1 cellular context compared by ENCODE assay signal in genomic region chr11:93922830-93923229, GRCh38.
TF ChIP-seq lines count a peak whose summit lies in the region.

No MANE protein-coding gene starts in this region.

TF ChIP-seq in HepG2, 621 proteins besides CTCF, POLR2A, EP300 and RAD21 (continued from another document and continues in another):
- TF ChIP-seq, protein P1, sequence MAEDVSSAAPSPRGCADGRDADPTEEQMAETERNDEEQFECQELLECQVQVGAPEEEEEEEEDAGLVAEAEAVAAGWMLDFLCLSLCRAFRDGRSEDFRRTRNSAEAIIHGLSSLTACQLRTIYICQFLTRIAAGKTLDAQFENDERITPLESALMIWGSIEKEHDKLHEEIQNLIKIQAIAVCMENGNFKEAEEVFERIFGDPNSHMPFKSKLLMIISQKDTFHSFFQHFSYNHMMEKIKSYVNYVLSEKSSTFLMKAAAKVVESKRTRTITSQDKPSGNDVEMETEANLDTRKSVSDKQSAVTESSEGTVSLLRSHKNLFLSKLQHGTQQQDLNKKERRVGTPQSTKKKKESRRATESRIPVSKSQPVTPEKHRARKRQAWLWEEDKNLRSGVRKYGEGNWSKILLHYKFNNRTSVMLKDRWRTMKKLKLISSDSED (CRISPR knock-in tag; IDR thresholded peaks at IDR 0.05), result no peak
- TF ChIP-seq NFYB (CRISPR knock-in tag; IDR thresholded peaks at IDR 0.05), result no peak
- no peak for TF ChIP-seq MED13 (CRISPR knock-in tag; IDR thresholded peaks at IDR 0.05)
- no peak for TF ChIP-seq SKI (IDR thresholded peaks at IDR 0.05; ENCODE audit: partially characterized antibody)
- TF ChIP-seq KDM6A (CRISPR knock-in tag; IDR thresholded peaks at IDR 0.05; ENCODE audit: low read depth), result peak; percentile 75
- no peak for TF ChIP-seq ZNF577 (CRISPR knock-in tag; IDR thresholded peaks at IDR 0.05; ENCODE audit: borderline replicate concordance, low read depth)
- no peak for TF ChIP-seq RBFOX2 (IDR thresholded peaks at IDR 0.05; ENCODE audit: low read depth, low read length)
- TF ChIP-seq TBP (CRISPR knock-in tag; IDR thresholded peaks at IDR 0.05), result no peak
- no peak for TF ChIP-seq ZNF30 (CRISPR knock-in tag; IDR thresholded peaks at IDR 0.05)
- peak; percentile 44; the same call in 1 of the 2 replicates for TF ChIP-seq ZGPAT (CRISPR knock-in tag; IDR thresholded peaks at IDR 0.05)
- TF ChIP-seq SRSF4 (IDR thresholded peaks at IDR 0.05; ENCODE audit: low read depth, low read length, poor library complexity, severe bottlenecking), result no peak
- 0 out of 2 replicates have a peak, but pooled peaks have one; percentile 18 for TF ChIP-seq ZKSCAN8 (CRISPR knock-in tag; IDR thresholded peaks at IDR 0.05; ENCODE audit: borderline replicate concordance)
- no peak for TF ChIP-seq NR0B2 (CRISPR knock-in tag; IDR thresholded peaks at IDR 0.05)
- TF ChIP-seq, protein P2, sequence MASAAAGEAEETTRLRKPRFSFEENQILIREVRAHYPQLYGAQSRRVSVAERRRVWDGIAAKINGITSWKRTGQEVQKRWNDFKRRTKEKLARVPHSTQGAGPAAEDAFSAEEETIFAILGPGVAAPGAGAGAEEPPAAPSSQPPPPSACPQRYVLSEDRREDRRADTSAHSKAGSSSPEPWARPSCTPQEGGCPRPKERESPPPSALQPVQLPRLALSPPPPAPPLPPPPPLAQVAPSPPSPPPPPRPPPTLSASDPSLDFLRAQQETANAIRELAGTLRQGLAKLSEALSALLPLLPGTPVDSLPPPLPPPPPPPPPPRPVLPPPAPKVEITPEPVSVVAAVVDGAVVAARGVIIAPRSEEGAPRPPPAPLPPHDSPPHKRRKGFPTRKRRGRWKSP (CRISPR knock-in tag; IDR thresholded peaks at IDR 0.05), result no peak
- TF ChIP-seq KLF6 (CRISPR knock-in tag; IDR thresholded peaks at IDR 0.05), result no peak
- no peak for TF ChIP-seq RFXANK (CRISPR knock-in tag; IDR thresholded peaks at IDR 0.05)
- TF ChIP-seq ZSCAN5A (CRISPR knock-in tag; IDR thresholded peaks at IDR 0.05; ENCODE audit: borderline replicate concordance), result no peak
- TF ChIP-seq ZNF543 (CRISPR knock-in tag; IDR thresholded peaks at IDR 0.05), result no peak
- no peak for TF ChIP-seq SIN3B (IDR thresholded peaks at IDR 0.05; ENCODE audit: low read length)
- TF ChIP-seq ZNF407 (CRISPR knock-in tag; IDR thresholded peaks at IDR 0.05; ENCODE audit: not compliant biosample characterization), result no peak
- TF ChIP-seq, protein P3, sequence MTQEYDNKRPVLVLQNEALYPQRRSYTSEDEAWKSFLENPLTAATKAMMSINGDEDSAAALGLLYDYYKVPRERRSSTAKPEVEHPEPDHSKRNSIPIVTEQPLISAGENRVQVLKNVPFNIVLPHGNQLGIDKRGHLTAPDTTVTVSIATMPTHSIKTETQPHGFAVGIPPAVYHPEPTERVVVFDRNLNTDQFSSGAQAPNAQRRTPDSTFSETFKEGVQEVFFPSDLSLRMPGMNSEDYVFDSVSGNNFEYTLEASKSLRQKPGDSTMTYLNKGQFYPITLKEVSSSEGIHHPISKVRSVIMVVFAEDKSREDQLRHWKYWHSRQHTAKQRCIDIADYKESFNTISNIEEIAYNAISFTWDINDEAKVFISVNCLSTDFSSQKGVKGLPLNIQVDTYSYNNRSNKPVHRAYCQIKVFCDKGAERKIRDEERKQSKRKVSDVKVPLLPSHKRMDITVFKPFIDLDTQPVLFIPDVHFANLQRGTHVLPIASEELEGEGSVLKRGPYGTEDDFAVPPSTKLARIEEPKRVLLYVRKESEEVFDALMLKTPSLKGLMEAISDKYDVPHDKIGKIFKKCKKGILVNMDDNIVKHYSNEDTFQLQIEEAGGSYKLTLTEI (CRISPR knock-in tag; conservative IDR thresholded peaks at IDR 0.05), result no peak
- TF ChIP-seq ZNF441 (CRISPR knock-in tag; IDR thresholded peaks at IDR 0.05; ENCODE audit: borderline replicate concordance), result peak; percentile 27; the same call in 1 of the 2 replicates
- TF ChIP-seq ZNF225 (CRISPR knock-in tag; IDR thresholded peaks at IDR 0.05), result no peak
- TF ChIP-seq ETV5 (CRISPR knock-in tag; IDR thresholded peaks at IDR 0.05; ENCODE audit: borderline replicate concordance), result 0 out of 2 replicates have a peak, but pooled peaks have one; percentile 20
- TF ChIP-seq LCORL (IDR thresholded peaks at IDR 0.05), result no peak
- no peak for TF ChIP-seq LCORL (CRISPR knock-in tag; IDR thresholded peaks at IDR 0.05)
- TF ChIP-seq, protein P4, sequence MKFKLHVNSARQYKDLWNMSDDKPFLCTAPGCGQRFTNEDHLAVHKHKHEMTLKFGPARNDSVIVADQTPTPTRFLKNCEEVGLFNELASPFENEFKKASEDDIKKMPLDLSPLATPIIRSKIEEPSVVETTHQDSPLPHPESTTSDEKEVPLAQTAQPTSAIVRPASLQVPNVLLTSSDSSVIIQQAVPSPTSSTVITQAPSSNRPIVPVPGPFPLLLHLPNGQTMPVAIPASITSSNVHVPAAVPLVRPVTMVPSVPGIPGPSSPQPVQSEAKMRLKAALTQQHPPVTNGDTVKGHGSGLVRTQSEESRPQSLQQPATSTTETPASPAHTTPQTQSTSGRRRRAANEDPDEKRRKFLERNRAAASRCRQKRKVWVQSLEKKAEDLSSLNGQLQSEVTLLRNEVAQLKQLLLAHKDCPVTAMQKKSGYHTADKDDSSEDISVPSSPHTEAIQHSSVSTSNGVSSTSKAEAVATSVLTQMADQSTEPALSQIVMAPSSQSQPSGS (CRISPR knock-in tag; IDR thresholded peaks at IDR 0.05), result no peak; the same call in 1 of the 2 replicates
- TF ChIP-seq ZNF768 (CRISPR knock-in tag; IDR thresholded peaks at IDR 0.05), result no peak
- TF ChIP-seq FOXA3 (CRISPR knock-in tag; IDR thresholded peaks at IDR 0.05), result peak; percentile 29; the same call in 1 of the 2 replicates
- no peak for TF ChIP-seq GTF2F1 (IDR thresholded peaks at IDR 0.05; ENCODE audit: low read length)
- TF ChIP-seq ZZZ3 (CRISPR knock-in tag; IDR thresholded peaks at IDR 0.05; ENCODE audit: borderline replicate concordance), result no peak
- no peak for TF ChIP-seq CCDC6 (CRISPR knock-in tag; IDR thresholded peaks at IDR 0.05)
- TF ChIP-seq YEATS2 (CRISPR knock-in tag; IDR thresholded peaks at IDR 0.05; ENCODE audit: borderline replicate concordance), result no peak; the same call in 1 of the 2 replicates
- no peak for TF ChIP-seq GZF1 (CRISPR knock-in tag; IDR thresholded peaks at IDR 0.05)
- TF ChIP-seq ZNF432 (CRISPR knock-in tag; IDR thresholded peaks at IDR 0.05; ENCODE audit: borderline replicate concordance), result no peak
- TF ChIP-seq ZNF446 (CRISPR knock-in tag; IDR thresholded peaks at IDR 0.05), result no peak
- no peak for TF ChIP-seq KLF9 (CRISPR knock-in tag; IDR thresholded peaks at IDR 0.05; ENCODE audit: low read depth)
- TF ChIP-seq REST (IDR thresholded peaks at IDR 0.05; ENCODE audit: borderline replicate concordance in 1 of 2, low read depth in 1 of 2, low read length in 2 of 2), result no peak
- TF ChIP-seq FOXK1 (CRISPR knock-in tag; IDR thresholded peaks at IDR 0.05; ENCODE audit: borderline replicate concordance, low read depth), result 0 out of 2 replicates have a peak, but pooled peaks have one; percentile 23
- no peak for TF ChIP-seq PHB2 (IDR thresholded peaks at IDR 0.05; ENCODE audit: partially characterized antibody)
